25 cellular contexts compared by ENCODE assay signal in genomic region chr11:23653071-23653675, GRCh38.
"Had no signal": no experiment of that assay in that cellular context is flagged by ENCODE, and none has a peak within 500 bp of the region (broad histone marks: within the 10 kb centered on the region; RNA-seq: fewer than 3 reads in every experiment).

No MANE protein-coding gene starts in this region.

- DNase-seq: activated CD4-positive, alpha-beta T cell treated with anti-CD3 and anti-CD28 coated beads for 48 hours; activated CD4-positive, alpha-beta T cell treated with anti-CD3 and anti-CD28 coated beads, Interleukin-2, amount 50 U/mL, for 48 hours; activated CD4-positive, CD25-positive, alpha-beta regulatory T cell treated with anti-CD3 and anti-CD28 coated beads, Interleukin-2, amount 50 U/mL, for 72 hours; activated CD8-positive, alpha-beta memory T cell treated with anti-CD3 and anti-CD28 coated beads, Interleukin-2, amount 10 ng/mL, durations not matched to agents 7 days and 5 days; activated effector memory CD4-positive, alpha-beta T cell treated with anti-CD3 and anti-CD28 coated beads, Interleukin-2, amount 50 U/mL, for 16 hours; activated naive CD4-positive, alpha-beta T cell treated with Interleukin-2 at 50 U/mL for 16 hours; activated naive CD8-positive, alpha-beta T cell treated with anti-CD3 and anti-CD28 coated beads, Interleukin-2, amount 50 U/mL, for 24 hours; activated T-cell treated with anti-CD3 and anti-CD28 coated beads, Interleukin-2, amount 50 U/mL, for 4 hours; amniotic stem cell; KG1; NCI-H1092; NCI-H1694; NCI-H2029; NCI-H2107; NCI-H345; NCI-H510A; NCI-H526 treated with DMSO at 0.1 percent for 48 hours; NK-92 treated with Interleukin-12 subunit alpha and Interleukin-12 subunit beta, amount 100 ng/mL, for 24 hours; OCI-M1; SHP77 treated with DMSO at 0.1 percent for 48 hours had no signal

- ATAC-seq: activated CD8-positive, alpha-beta memory T cell treated with anti-CD3 and anti-CD28 coated beads, Interleukin-2, amount 10 ng/mL, durations not matched to agents 7 days and 5 days; activated naive CD4-positive, alpha-beta T cell treated with anti-CD3 and anti-CD28 coated beads, Interleukin-2, amount 50 U/mL, for 72 hours; activated naive CD8-positive, alpha-beta T cell treated with anti-CD3 and anti-CD28 coated beads, Interleukin-2, amount 50 U/mL, for 24 hours; activated T-cell treated with anti-CD3 and anti-CD28 coated beads, Interleukin-2, amount 50 U/mL, for 4 hours; Panc1; WTC11 had no signal

- H3K27ac ChIP-seq: RWPE1 had no signal

- FAIRE-seq: astrocyte had no signal
